In the genomic region with DNA sequence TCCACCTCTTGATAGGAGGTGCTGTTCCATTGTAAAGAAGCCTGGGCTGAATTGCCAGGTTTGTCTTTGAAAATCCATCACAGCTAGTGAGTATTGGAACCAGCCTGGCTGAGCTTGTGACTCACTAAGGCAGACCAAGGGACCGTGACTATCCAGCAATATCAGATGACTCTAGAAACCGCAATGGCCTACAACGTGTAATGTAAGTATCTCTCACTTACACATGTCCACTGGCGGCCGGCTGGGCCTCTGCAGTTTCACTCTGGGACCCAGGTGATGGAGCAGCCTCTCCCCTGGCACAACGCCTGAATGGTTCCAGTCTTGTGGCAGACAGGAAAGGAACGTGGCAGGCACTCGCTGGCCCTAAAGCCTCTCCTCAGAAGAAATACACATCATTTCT, we compare ENCODE assay signal across 12 cellular contexts. TPM values are rescaled to one million over a fixed set of nuclear protein-coding genes. Genes with fewer than 3 reads are reported as not detected.
DNase-seq lines count a peak whose midpoint lies in the region; ATAC-seq lines count a peak whose summit lies in the region.
"Had no signal": no experiment of that assay in that cellular context is flagged by ENCODE, and none has a peak within 500 bp of the region (broad histone marks: within the 10 kb centered on the region; RNA-seq: fewer than 3 reads in every experiment).

No MANE protein-coding gene starts in this region.

- H3K4me3 Mint-ChIP-seq in activated naive CD4-positive, alpha-beta T cell treated with anti-CD3 and anti-CD28 coated beads for 36 hours, result no peak overlapping the region
- peak overlapping the region; percentile 27 for H3K4me3 Mint-ChIP-seq in activated T-helper 2 cell treated with anti-CD3 and anti-CD28 coated beads, Interferon-gamma antibody, Interleukin-2, Interleukin-4, amounts not matched to agents 10 μg/mL and 5 μg/mL and 100 μg/mL, durations not matched to agents 14 hours and 24 hours and 36 hours (ENCODE audit: low read depth)
- no peak overlapping the region for H3K4me3 Mint-ChIP-seq in stimulated activated memory B cell treated with anti-CD40 and anti-IgM and Interleukin-4, amounts not matched to agents 10 μg/mL and 1 μg/mL and 100 μg/mL, for 72 hours
- no peak overlapping the region for H3K4me3 Mint-ChIP-seq in activated CD8-positive, alpha-beta memory T cell treated with anti-CD3 and anti-CD28 coated beads, Interleukin-2, amount 10 ng/mL, durations not matched to agents 7 days and 5 days

- no peaks in the 10 kb centered on the region for H3K27me3 Mint-ChIP-seq in activated naive CD4-positive, alpha-beta T cell treated with anti-CD3 and anti-CD28 coated beads for 36 hours (ENCODE audit: low read depth)
- no peaks in the 10 kb centered on the region for H3K27me3 Mint-ChIP-seq in activated T-helper 2 cell treated with anti-CD3 and anti-CD28 coated beads, Interferon-gamma antibody, Interleukin-2, Interleukin-4, amounts not matched to agents 10 μg/mL and 5 μg/mL and 100 μg/mL, durations not matched to agents 14 hours and 24 hours and 36 hours (ENCODE audit: low read depth)
- peaks cover 64% of the 10 kb centered on the region for H3K27me3 Mint-ChIP-seq in stimulated activated memory B cell treated with anti-CD40 and anti-IgM and Interleukin-4, amounts not matched to agents 10 μg/mL and 1 μg/mL and 100 μg/mL, for 72 hours
- H3K27me3 Mint-ChIP-seq in activated CD8-positive, alpha-beta memory T cell treated with anti-CD3 and anti-CD28 coated beads, Interleukin-2, amount 10 ng/mL, durations not matched to agents 7 days and 5 days, result peaks cover 49% of the 10 kb centered on the region

- H3K4me1 Mint-ChIP-seq in activated naive CD4-positive, alpha-beta T cell treated with anti-CD3 and anti-CD28 coated beads for 36 hours (ENCODE audit: low read depth), result peaks cover 86% of the 10 kb centered on the region
- peaks cover 77% of the 10 kb centered on the region for H3K4me1 Mint-ChIP-seq in activated T-helper 2 cell treated with anti-CD3 and anti-CD28 coated beads, Interferon-gamma antibody, Interleukin-2, Interleukin-4, amounts not matched to agents 10 μg/mL and 5 μg/mL and 100 μg/mL, durations not matched to agents 14 hours and 24 hours and 36 hours (ENCODE audit: low read depth)
- peaks cover 18% of the 10 kb centered on the region for H3K4me1 Mint-ChIP-seq in stimulated activated memory B cell treated with anti-CD40 and anti-IgM and Interleukin-4, amounts not matched to agents 10 μg/mL and 1 μg/mL and 100 μg/mL, for 72 hours
- H3K4me1 Mint-ChIP-seq in activated CD8-positive, alpha-beta memory T cell treated with anti-CD3 and anti-CD28 coated beads, Interleukin-2, amount 10 ng/mL, durations not matched to agents 7 days and 5 days, result peaks cover 69% of the 10 kb centered on the region

- intact Hi-C loops in activated naive CD4-positive, alpha-beta T cell treated with anti-CD3 and anti-CD28 coated beads for 36 hours (cut with micrococcal nuclease), result loop anchor here (5.0 to 10.0 kb wide), 4 partner anchors 38 to 1770 kb away; partner anchors contain the start of genes CPEB4, KIAA1191 and RNF44
- intact Hi-C loops in activated T-helper 2 cell treated with anti-CD3 and anti-CD28 coated beads, Interferon-gamma antibody, Interleukin-2, Interleukin-4, amounts not matched to agents 10 μg/mL and 5 μg/mL and 100 μg/mL, durations not matched to agents 14 hours and 24 hours and 36 hours (cut with micrococcal nuclease), result loop anchor here (2.0 to 5.0 kb wide), 3 partner anchors 38 to 882 kb away; partner anchors contain the start of gene RNF44

- peaks cover 4% of the 10 kb centered on the region for H3K36me3 Mint-ChIP-seq in activated naive CD4-positive, alpha-beta T cell treated with anti-CD3 and anti-CD28 coated beads for 36 hours (ENCODE audit: low read depth)
- peaks cover 33% of the 10 kb centered on the region for H3K36me3 Mint-ChIP-seq in activated T-helper 2 cell treated with anti-CD3 and anti-CD28 coated beads, Interferon-gamma antibody, Interleukin-2, Interleukin-4, amounts not matched to agents 10 μg/mL and 5 μg/mL and 100 μg/mL, durations not matched to agents 14 hours and 24 hours and 36 hours (ENCODE audit: low read depth)
- no peaks in the 10 kb centered on the region for H3K36me3 Mint-ChIP-seq in stimulated activated memory B cell treated with anti-CD40 and anti-IgM and Interleukin-4, amounts not matched to agents 10 μg/mL and 1 μg/mL and 100 μg/mL, for 72 hours
- peaks cover 53% of the 10 kb centered on the region for H3K36me3 Mint-ChIP-seq in activated CD8-positive, alpha-beta memory T cell treated with anti-CD3 and anti-CD28 coated beads, Interleukin-2, amount 10 ng/mL, durations not matched to agents 7 days and 5 days

- peaks cover 11% of the 10 kb centered on the region for H3K9me3 Mint-ChIP-seq in activated naive CD4-positive, alpha-beta T cell treated with anti-CD3 and anti-CD28 coated beads for 36 hours
- peaks cover 17% of the 10 kb centered on the region for H3K9me3 Mint-ChIP-seq in activated T-helper 2 cell treated with anti-CD3 and anti-CD28 coated beads, Interferon-gamma antibody, Interleukin-2, Interleukin-4, amounts not matched to agents 10 μg/mL and 5 μg/mL and 100 μg/mL, durations not matched to agents 14 hours and 24 hours and 36 hours
- peaks cover 11% of the 10 kb centered on the region for H3K9me3 Mint-ChIP-seq in stimulated activated memory B cell treated with anti-CD40 and anti-IgM and Interleukin-4, amounts not matched to agents 10 μg/mL and 1 μg/mL and 100 μg/mL, for 72 hours
- peaks cover 30% of the 10 kb centered on the region for H3K9me3 Mint-ChIP-seq in activated CD8-positive, alpha-beta memory T cell treated with anti-CD3 and anti-CD28 coated beads, Interleukin-2, amount 10 ng/mL, durations not matched to agents 7 days and 5 days (ENCODE audit: low read depth)

- CTCF ChIA-PET in activated naive CD4-positive, alpha-beta T cell treated with anti-CD3 and anti-CD28 coated beads for 36 hours (lab: Charles Lee), result interaction anchor here (1.1 to 3.1 kb wide), 2 partner anchors 121 to 128 kb away, joined by 4 to 19 read pairs; no protein-coding TSS in a partner anchor
- CTCF ChIA-PET in activated CD8-positive, alpha-beta memory T cell treated with anti-CD3 and anti-CD28 coated beads, Interleukin-2, amount 10 ng/mL, durations not matched to agents 7 days and 5 days (lab: Charles Lee), result interaction anchor here (0.9 to 3.2 kb wide), 3 partner anchors 42 to 121 kb away, joined by 3 to 13 read pairs (median 9); no protein-coding TSS in a partner anchor

- DNase-seq in activated naive CD4-positive, alpha-beta T cell treated with anti-CD3 and anti-CD28 coated beads for 36 hours, result no peak
- DNase-seq in activated naive CD4-positive, alpha-beta T cell treated with anti-CD3 and anti-CD28 coated beads, Interleukin-2, amount 50 U/mL, for 16 hours, result no peak
- DNase-seq in NCI-H345 treated with DMSO at 0.1 percent for 48 hours (lab: John Stamatoyannopoulos, UW; ENCODE audit: unreplicated experiment), result peak; percentile 11
- DNase-seq in activated T-helper 2 cell treated with anti-CD3 and anti-CD28 coated beads, Interferon-gamma antibody, Interleukin-2, Interleukin-4, amounts not matched to agents 10 μg/mL and 5 μg/mL and 100 μg/mL, durations not matched to agents 14 hours and 24 hours and 36 hours (ENCODE audit: low spot score), result no peak
- peak; percentile 15 for DNase-seq in stromal cell of bone marrow (ENCODE audit: low read depth)
- DNase-seq in activated CD8-positive, alpha-beta memory T cell treated with anti-CD3 and anti-CD28 coated beads, Interleukin-2, amount 10 ng/mL, durations not matched to agents 7 days and 5 days, result no peak
- DNase-seq: hippocampal formation, mesendoderm, NCI-H2081 treated with DMSO at 0.1 percent for 48 hours had no signal

- ATAC-seq in stimulated activated memory B cell treated with anti-CD40 and anti-IgM and Interleukin-4, amounts not matched to agents 10 μg/mL and 1 μg/mL and 100 μg/mL, for 72 hours, result no peak
- ATAC-seq in HG03280 (IDR thresholded peaks at IDR 0.05; ENCODE audit: unreplicated experiment), result no peak
- no peak for ATAC-seq in activated CD8-positive, alpha-beta memory T cell treated with anti-CD3 and anti-CD28 coated beads, Interleukin-2, amount 10 ng/mL, durations not matched to agents 7 days and 5 days

- peak overlapping the region; percentile 10 for H3K27ac Mint-ChIP-seq in activated naive CD4-positive, alpha-beta T cell treated with anti-CD3 and anti-CD28 coated beads for 36 hours
- peak overlapping the region; percentile 94 for H3K27ac Mint-ChIP-seq in activated T-helper 2 cell treated with anti-CD3 and anti-CD28 coated beads, Interferon-gamma antibody, Interleukin-2, Interleukin-4, amounts not matched to agents 10 μg/mL and 5 μg/mL and 100 μg/mL, durations not matched to agents 14 hours and 24 hours and 36 hours
- no peak overlapping the region for H3K27ac Mint-ChIP-seq in stimulated activated memory B cell treated with anti-CD40 and anti-IgM and Interleukin-4, amounts not matched to agents 10 μg/mL and 1 μg/mL and 100 μg/mL, for 72 hours
- H3K27ac Mint-ChIP-seq in activated CD8-positive, alpha-beta memory T cell treated with anti-CD3 and anti-CD28 coated beads, Interleukin-2, amount 10 ng/mL, durations not matched to agents 7 days and 5 days, result no peak overlapping the region

RNA-seq across cellular contexts. Expression of gene HRH2, which starts 3.1 kb away (rescaled TPM):
- total RNA-seq in activated naive CD4-positive, alpha-beta T cell treated with anti-CD3 and anti-CD28 coated beads for 36 hours, result 1 to 10 TPM; 8.7 to 10.0 TPM
- 34.3 and 37.1 TPM in 2 replicates for total RNA-seq in activated T-helper 2 cell treated with anti-CD3 and anti-CD28 coated beads, Interferon-gamma antibody, Interleukin-2, Interleukin-4, amounts not matched to agents 10 μg/mL and 5 μg/mL and 100 μg/mL, durations not matched to agents 14 hours and 24 hours and 36 hours
- 10 to 100 TPM in 1 of 2 experiments, 1 to 10 TPM in 1; 6.8 to 21.4 TPM for total RNA-seq in activated CD8-positive, alpha-beta memory T cell treated with anti-CD3 and anti-CD28 coated beads, Interleukin-2, amount 10 ng/mL, durations not matched to agents 7 days and 5 days
- total RNA-seq: SJSA1 had no signal

Comparison
In these comparisons a context has a peak if more than half of its experiments do, and no peak if none do; other contexts are left out.
1. DNase-seq: peak in NCI-H345 treated with DMSO at 0.1 percent for 48 hours (single experiment) and stromal cell of bone marrow (single experiment); none in activated naive CD4-positive, alpha-beta T cell treated with anti-CD3 and anti-CD28 coated beads for 36 hours (single experiment), activated naive CD4-positive, alpha-beta T cell treated with anti-CD3 and anti-CD28 coated beads, Interleukin-2, amount 50 U/mL, for 16 hours (single experiment), activated T-helper 2 cell treated with anti-CD3 and anti-CD28 coated beads, Interferon-gamma antibody, Interleukin-2, Interleukin-4, amounts not matched to agents 10 μg/mL and 5 μg/mL and 100 μg/mL, durations not matched to agents 14 hours and 24 hours and 36 hours (single experiment) and activated CD8-positive, alpha-beta memory T cell treated with anti-CD3 and anti-CD28 coated beads, Interleukin-2, amount 10 ng/mL, durations not matched to agents 7 days and 5 days (single experiment).
2. H3K27ac Mint-ChIP-seq: peak in activated naive CD4-positive, alpha-beta T cell treated with anti-CD3 and anti-CD28 coated beads for 36 hours (single experiment) and activated T-helper 2 cell treated with anti-CD3 and anti-CD28 coated beads, Interferon-gamma antibody, Interleukin-2, Interleukin-4, amounts not matched to agents 10 μg/mL and 5 μg/mL and 100 μg/mL, durations not matched to agents 14 hours and 24 hours and 36 hours (single experiment); none in stimulated activated memory B cell treated with anti-CD40 and anti-IgM and Interleukin-4, amounts not matched to agents 10 μg/mL and 1 μg/mL and 100 μg/mL, for 72 hours (single experiment) and activated CD8-positive, alpha-beta memory T cell treated with anti-CD3 and anti-CD28 coated beads, Interleukin-2, amount 10 ng/mL, durations not matched to agents 7 days and 5 days (single experiment).